16 cellular contexts compared by ENCODE assay signal in genomic region chr14:46734287-46734686, GRCh38.
DNase-seq lines count a peak whose midpoint lies in the region; TF ChIP-seq lines count a peak whose summit lies in the region.
"Had no signal": no experiment of that assay in that cellular context is flagged by ENCODE, and none has a peak within 500 bp of the region (broad histone marks: within the 10 kb centered on the region; RNA-seq: fewer than 3 reads in every experiment).

No MANE protein-coding gene starts in this region.

- H3K9me3 ChIP-seq in duodenal mucosa (ENCODE audit: control insufficient read depth in 1 of 2, low read length in 2 of 2): no peaks in the 10 kb centered on the region
- H3K9me3 ChIP-seq in mucosa of rectum (ENCODE audit: control insufficient read depth in 2 of 2, low read length in 2 of 2): no peaks in the 10 kb centered on the region
- H3K9me3 ChIP-seq in transverse colon: no peaks in the 10 kb centered on the region

- DNase-seq in NCI-H82 (lab: John Stamatoyannopoulos, UW) (peak; percentile 4), NCI-H82 treated with DMSO at 0.1 percent for 48 hours (lab: John Stamatoyannopoulos, UW; ENCODE audit: unreplicated experiment) (no peak), transverse colon (peak; percentile 46), NCI-H524 treated with DMSO at 0.1 percent for 48 hours (lab: John Stamatoyannopoulos, UW) (no peak)
- no peak for DNase-seq in activated naive CD4-positive, alpha-beta T cell treated with anti-CD3 and anti-CD28 coated beads for 36 hours
- DNase-seq in stimulated activated CD4-positive, alpha-beta T cell treated with anti-CD3 and anti-CD28 coated beads, Interleukin-4, amount 100 ng/mL, for 1 hour: no peak
- DNase-seq: CD8-positive, alpha-beta T cell; COR-L47; DND-41; GDM1; HCEC 1CT; HFFc6 had no signal

- 42 to 52% methylated on average over 4 of the region's 4 CpGs for WGBS in transverse colon (ENCODE audit: low coverage in 1 of 2), 2 donors

- H3K4me3 ChIP-seq in duodenal mucosa (ENCODE audit: low read depth in 1 of 2, low read length in 2 of 2) (peak overlapping the region; percentile 41 to 45), mucosa of rectum (ENCODE audit: low read length in 2 of 2) (peak overlapping the region; percentile 70 to 86), transverse colon (peak overlapping the region in 3 of 4 donors; percentile 36 to 57 (median 46))

- no peaks in the 10 kb centered on the region for H3K36me3 ChIP-seq in duodenal mucosa (ENCODE audit: control insufficient read depth in 1 of 2, insufficient read depth in 2 of 2, low read length in 2 of 2)
- no peaks in the 10 kb centered on the region for H3K36me3 ChIP-seq in mucosa of rectum (ENCODE audit: control insufficient read depth in 2 of 2, insufficient read depth in 2 of 2, low read length in 2 of 2)
- H3K36me3 ChIP-seq in transverse colon: no peaks in the 10 kb centered on the region

- H3K4me3 Mint-ChIP-seq in activated naive CD4-positive, alpha-beta T cell treated with anti-CD3 and anti-CD28 coated beads for 36 hours: no peak overlapping the region
- H3K4me3 Mint-ChIP-seq: CD14-positive monocyte; CD8-positive, alpha-beta T cell; HFFc6 had no signal

- H3K4me1 ChIP-seq in duodenal mucosa (ENCODE audit: control insufficient read depth in 1 of 2, insufficient read depth in 2 of 2, low read length in 2 of 2): no peaks in the 10 kb centered on the region
- H3K4me1 ChIP-seq in mucosa of rectum (ENCODE audit: control insufficient read depth in 2 of 2, insufficient read depth in 2 of 2, low read length in 2 of 2): no peaks in the 10 kb centered on the region
- no peaks in the 10 kb centered on the region for H3K4me1 ChIP-seq in transverse colon

- no peaks in the 10 kb centered on the region for H3K36me3 Mint-ChIP-seq in activated naive CD4-positive, alpha-beta T cell treated with anti-CD3 and anti-CD28 coated beads for 36 hours (ENCODE audit: low read depth)
- H3K36me3 Mint-ChIP-seq: CD14-positive monocyte; CD8-positive, alpha-beta T cell had no signal

- no peaks in the 10 kb centered on the region for H3K27me3 ChIP-seq in duodenal mucosa (ENCODE audit: control insufficient read depth in 1 of 2, insufficient read depth in 2 of 2, low read length in 2 of 2)
- H3K27me3 ChIP-seq in mucosa of rectum (ENCODE audit: control insufficient read depth in 2 of 2, insufficient read depth in 2 of 2, low read length in 2 of 2): no peaks in the 10 kb centered on the region
- H3K27me3 ChIP-seq in transverse colon: no peaks in the 10 kb centered on the region

- H3K9ac ChIP-seq in duodenal mucosa (ENCODE audit: low read depth in 1 of 2, low read length in 2 of 2) (no peak overlapping the region), mucosa of rectum (ENCODE audit: low read depth in 1 of 2, low read length in 2 of 2) (peak overlapping the region; percentile 63 to 72)

- in situ Hi-C loops in transverse colon (cut with MboI; ENCODE audit: low pct_ligation_motif_present in 1 of 4, low pct_unique_long_range_greater_than_20kb in 1 of 4, low sequenced_read_pairs in 3 of 4): no loop called here

- no peaks in the 10 kb centered on the region for H3K27me3 Mint-ChIP-seq in activated naive CD4-positive, alpha-beta T cell treated with anti-CD3 and anti-CD28 coated beads for 36 hours (ENCODE audit: low read depth)

- TF ChIP-seq EP300 in transverse colon (IDR thresholded peaks at IDR 0.05; ENCODE audit: low read depth): no peak

- no peak for TF ChIP-seq CTCF in transverse colon (IDR thresholded peaks at IDR 0.05)

- TF ChIP-seq POLR2A in transverse colon (IDR thresholded peaks at IDR 0.05): peak; percentile 64

- CTCF ChIA-PET in activated naive CD4-positive, alpha-beta T cell treated with anti-CD3 and anti-CD28 coated beads for 36 hours (lab: Charles Lee): no interaction called here

- H3K27ac ChIP-seq in duodenal mucosa (ENCODE audit: low read depth, low read length) (no peak overlapping the region), mucosa of rectum (ENCODE audit: low read depth in 2 of 2, low read length in 2 of 2) (peak overlapping the region; percentile 85 to 86), transverse colon (peak overlapping the region; percentile 79 to 91 (median 84))
- H3K27ac ChIP-seq: 22Rv1 had no signal

- no peaks in the 10 kb centered on the region for H3K4me1 Mint-ChIP-seq in activated naive CD4-positive, alpha-beta T cell treated with anti-CD3 and anti-CD28 coated beads for 36 hours (ENCODE audit: low read depth)
- H3K4me1 Mint-ChIP-seq: CD14-positive monocyte had no signal

- intact Hi-C loops in transverse colon (cut with DNase I; ENCODE audit: low total_unique reads): loop anchor here (5.0 kb wide), 1 partner anchor 1312 kb away; no protein-coding TSS in a partner anchor
- intact Hi-C loops in activated naive CD4-positive, alpha-beta T cell treated with anti-CD3 and anti-CD28 coated beads for 36 hours (cut with micrococcal nuclease): no loop called here

- no peak overlapping the region for H3K27ac Mint-ChIP-seq in activated naive CD4-positive, alpha-beta T cell treated with anti-CD3 and anti-CD28 coated beads for 36 hours
- H3K27ac Mint-ChIP-seq: CD14-positive monocyte; CD8-positive, alpha-beta T cell; HFFc6 had no signal

- H3K9me3 Mint-ChIP-seq in activated naive CD4-positive, alpha-beta T cell treated with anti-CD3 and anti-CD28 coated beads for 36 hours: peaks cover 9% of the 10 kb centered on the region

Comparison
In these comparisons a context has a peak if more than half of its experiments do, and no peak if none do; other contexts are left out.
1. DNase-seq: peak in NCI-H82 (single experiment) and transverse colon (single experiment); none in NCI-H82 treated with DMSO at 0.1 percent for 48 hours (single experiment), NCI-H524 treated with DMSO at 0.1 percent for 48 hours (single experiment), activated naive CD4-positive, alpha-beta T cell treated with anti-CD3 and anti-CD28 coated beads for 36 hours (single experiment) and stimulated activated CD4-positive, alpha-beta T cell treated with anti-CD3 and anti-CD28 coated beads, Interleukin-4, amount 100 ng/mL, for 1 hour (single experiment).
2. H3K9ac ChIP-seq: peak in mucosa of rectum (2 of 2); none in duodenal mucosa (0 of 2).
3. Peak in every context shown above with its lines, with median percentiles within 50 percentile points of each other: H3K4me3 ChIP-seq.